Comparison of ENCODE assay signal across 8 cellular contexts in genomic region chr20:35541783-35542662, GRCh38. TPM values are rescaled to one million over a fixed set of nuclear protein-coding genes. Genes with fewer than 3 reads are reported as not detected.
A peak's percentile ranks its signal among the peaks of the same experiment; 100 is the strongest.
DNase-seq lines count a peak whose midpoint lies in the region; FAIRE-seq and TF ChIP-seq lines count a peak whose summit lies in the region.

Gene ERGIC3 (plus strand): TSS chr20:35542078. CDS start chr20:35542098, 20 bp downstream.

- no peak within 1 kb of the TSS; the same call in 1 of the 2 replicates for H2AK5ac ChIP-seq in H1 (ENCODE audit: low read depth, low read length)
- H2AK5ac ChIP-seq in mesendoderm (ENCODE audit: low read length) = no peak within 1 kb of the TSS

- peak within 1 kb of the TSS; percentile 6; the same call in 1 of the 2 replicates for H2BK12ac ChIP-seq in H1 (ENCODE audit: low read depth, low read length)

- peaks cover 21% of the 10 kb centered on the region for H3K4me1 ChIP-seq in CD8-positive, alpha-beta memory T cell (ENCODE audit: insufficient read depth, low read length)
- peaks cover 2 to 6% (median 4%) of the 10 kb centered on the region in 4 experiments; a peak in 5 of 7 replicates for H3K4me1 ChIP-seq in H1 (replicated peaks in 1 of 4; ENCODE audit: control insufficient read depth in 3 of 4, insufficient read depth in 4 of 4, low read length in 3 of 4)
- H3K4me1 ChIP-seq in mesendoderm (ENCODE audit: control insufficient read depth, low read depth, low read length) = peaks cover 4% of the 10 kb centered on the region

- no peaks in the 10 kb centered on the region for H3K9me3 Mint-ChIP-seq in CD8-positive, alpha-beta memory T cell

- H3K27me3 Mint-ChIP-seq in CD8-positive, alpha-beta memory T cell = no peaks in the 10 kb centered on the region

- H3K4ac ChIP-seq in H1 (replicated peaks; ENCODE audit: insufficient read length, low read depth, low read length) (peak within 1 kb of the TSS; percentile 30), mesendoderm (ENCODE audit: low read depth, low read length) (peak within 1 kb of the TSS; percentile 72)

- no peak within 1 kb of the TSS for H2BK120ac ChIP-seq in H1 (replicated peaks; ENCODE audit: low read depth, low read length)
- no peak within 1 kb of the TSS for H2BK120ac ChIP-seq in mesendoderm (ENCODE audit: low read depth, low read length)

- TF ChIP-seq CTCF in GM20000 (IDR thresholded peaks at IDR 0.05; ENCODE audit: extremely low read depth, missing control alignments) (no peak), H1 (IDR thresholded peaks at IDR 0.05; ENCODE audit: control extremely low read depth in 1 of 3, insufficient read depth in 1 of 3, low read depth in 1 of 3, low read length in 3 of 3) (peak in 2 of 3 experiments; percentile 4 to 8; a peak in 1 of 4 replicates)

- H3K36me3 Mint-ChIP-seq in CD8-positive, alpha-beta memory T cell = peaks cover 0 to 14% (median 3%) of the 10 kb centered on the region in 3 donors

- TF ChIP-seq POLR2A in H1 (IDR thresholded peaks at IDR 0.05; ENCODE audit: control extremely low read depth in 1 of 2, low read depth in 2 of 2, low read length in 2 of 2) = peak; percentile 69 to 93

- H3K23ac ChIP-seq in H1 (ENCODE audit: insufficient read length) (no peak within 1 kb of the TSS), mesendoderm (ENCODE audit: low read length) (no peak within 1 kb of the TSS)

- CTCF ChIA-PET in CD8-positive, alpha-beta memory T cell (lab: Charles Lee) = interaction anchor here (0.9 to 1.3 kb wide), 3 partner anchors 59 to 412 kb away, joined by 3 to 5 read pairs (median 3); partner anchors contain the start of genes RBM39 and SCAND1
- CTCF ChIA-PET in H1 (lab: Charles Lee; ENCODE audit: partially characterized antibody) = interaction anchor here (0.6 to 1.7 kb wide), 11 partner anchors 11 to 109 kb away, joined by 3 to 8 read pairs (median 4); no protein-coding TSS in a partner anchor

- H3K23me2 ChIP-seq in H1 (ENCODE audit: low read depth, low read length) = peaks cover 13% of the 10 kb centered on the region

- H3K79me1 ChIP-seq in H1 (ENCODE audit: low read depth, low read length) = peaks cover 6% of the 10 kb centered on the region; the same call in 1 of the 2 replicates
- H3K79me1 ChIP-seq in mesendoderm (ENCODE audit: low read length) = peaks cover 3% of the 10 kb centered on the region

- peaks cover 0 to 10% of the 10 kb centered on the region in 2 experiments; a peak in 1 of 4 replicates for H3K79me2 ChIP-seq in H1 (ENCODE audit: control insufficient read depth in 1 of 2, insufficient read depth in 2 of 2, low read length in 2 of 2)
- H3K79me2 ChIP-seq in mesendoderm (ENCODE audit: control insufficient read depth, insufficient read depth, low read length) = no peaks in the 10 kb centered on the region

- no peaks in the 10 kb centered on the region for H3K9me3 ChIP-seq in CD8-positive, alpha-beta memory T cell (ENCODE audit: low read length)
- H3K9me3 ChIP-seq in H1 (ENCODE audit: insufficient read depth in 2 of 2, low read depth in 1 of 2, low read length in 1 of 2) = no peaks in the 10 kb centered on the region

- H3K4me3 Mint-ChIP-seq in CD8-positive, alpha-beta memory T cell = peak within 1 kb of the TSS; percentile 85 to 97 (median 90)

- TF ChIP-seq RAD21 in H1 (IDR thresholded peaks at IDR 0.05 in 1 of 2, conservative IDR thresholded peaks at IDR 0.05 in 1 of 2; ENCODE audit: low read depth in 2 of 2, low read length in 2 of 2) = 0 out of 4 replicates have a peak, but pooled peaks of 1 of the 2 experiments have one; percentile 1

- H4K5ac ChIP-seq in H1 (ENCODE audit: insufficient read length, low read depth, low read length) (peak within 1 kb of the TSS; percentile 88), mesendoderm (ENCODE audit: low read length) (no peak within 1 kb of the TSS)

- H2BK20ac ChIP-seq in H1 (ENCODE audit: low read length) = no peak within 1 kb of the TSS

- peaks cover 15 to 30% (median 23%) of the 10 kb centered on the region in 3 donors for H3K4me1 Mint-ChIP-seq in CD8-positive, alpha-beta memory T cell

- peak within 1 kb of the TSS; percentile 82 for H2BK15ac ChIP-seq in H1 (ENCODE audit: low read length)
- no peak within 1 kb of the TSS for H2BK15ac ChIP-seq in mesendoderm (replicated peaks; ENCODE audit: low read depth)

- H3K36me3 ChIP-seq in CD8-positive, alpha-beta memory T cell (ENCODE audit: insufficient read depth, low read length) = peaks cover 6% of the 10 kb centered on the region
- H3K36me3 ChIP-seq in H1 (ENCODE audit: control insufficient read depth in 2 of 4, insufficient read depth in 4 of 4, low read length in 3 of 4) = peaks cover 0 to 16% (median 3%) of the 10 kb centered on the region in 4 experiments; a peak in 4 of 8 replicates
- H3K36me3 ChIP-seq in mesendoderm (ENCODE audit: control insufficient read depth, insufficient read depth, low read length) = peaks cover 1% of the 10 kb centered on the region

- H3K18ac ChIP-seq in H1 (ENCODE audit: extremely low read depth, low read length) = peak within 1 kb of the TSS; percentile 97
- H3K18ac ChIP-seq in mesendoderm (ENCODE audit: low read length) = peak within 1 kb of the TSS; percentile 71

- H3K14ac ChIP-seq in H1 (ENCODE audit: insufficient read length) = no peak within 1 kb of the TSS

- peak; percentile 95 to 97 (median 96) for DNase-seq in CD8-positive, alpha-beta memory T cell
- DNase-seq in GM20000 (ENCODE audit: low spot score) = peak; percentile 95
- peak; percentile 45 to 99 (median 94) for DNase-seq in HUDEP-2 (lab: John Stamatoyannopoulos, UW; ENCODE audit: unreplicated experiment in 76 of 76)
- DNase-seq in NOMO-1 treated with dmso at 0.1 percent for 144 hours (lab: John Stamatoyannopoulos, UW; ENCODE audit: unreplicated experiment) = peak; percentile 98
- DNase-seq in activated CD8-positive, alpha-beta memory T cell treated with anti-CD3 and anti-CD28 coated beads for 4 hours (ENCODE audit: low read depth in 2 of 2) = peak; percentile 92 to 93
- peak; percentile 97 to 99 for DNase-seq in H1 (ENCODE audit: low read depth in 1 of 2, low spot score in 2 of 2)
- peak; percentile 99 for DNase-seq in mesendoderm
- DNase-seq in stimulated activated CD8-positive, alpha-beta memory T cell treated with anti-CD3 and anti-CD28 coated beads, Interleukin-12 subunit alpha, Interleukin-12 subunit beta, amount 100 ng/mL, for 4 hours (ENCODE audit: low read depth) = peak; percentile 92

- 3% methylated on average over 44 of the region's 57 CpGs; no CpG with 5 or more reads in 1 of the 2 experiments for WGBS in H1 (ENCODE audit: extremely low coverage in 1 of 2, insufficient coverage in 1 of 2, insufficient read length in 1 of 2, insufficient replicate concordance in 2 of 2, low coverage in 1 of 2, low lambda C conversion rate in 2 of 2, missing lambda C conversion rate in 1 of 2), 2 experiments
- no CpG with 5 or more reads among the region's 57 CpGs for WGBS in mesendoderm (ENCODE audit: extremely low coverage, insufficient coverage, low lambda C conversion rate)

- POLR2A ChIA-PET in CD8-positive, alpha-beta memory T cell (lab: Charles Lee) = interaction anchor here (0.7 to 1.8 kb wide), 4 partner anchors 74 to 412 kb away, joined by 3 to 5 read pairs (median 4); partner anchors contain the start of genes CPNE1, RBM12, RBM39 and SCAND1
- POLR2A ChIA-PET in H1 (lab: Charles Lee; ENCODE audit: partially characterized antibody) = interaction anchor here (0.7 to 3.3 kb wide), 28 partner anchors 8 to 412 kb away, joined by 3 to 30 read pairs (median 4); partner anchors contain the start of genes CEP250, RBM39 and SCAND1

- H3K27ac ChIP-seq in CD8-positive, alpha-beta memory T cell (ENCODE audit: low read depth, low read length) = peak within 1 kb of the TSS; percentile 70
- H3K27ac ChIP-seq in H1 (ENCODE audit: low read depth, low read length) (peak within 1 kb of the TSS; percentile 91), mesendoderm (ENCODE audit: low read depth, low read length) (peak within 1 kb of the TSS; percentile 78)

- no peak for TF ChIP-seq EP300 in H1 (IDR thresholded peaks at IDR 0.05; ENCODE audit: borderline replicate concordance in 1 of 2, low read depth in 2 of 2, low read length in 2 of 2)

- H3K56ac ChIP-seq in H1 (replicated peaks; ENCODE audit: insufficient read length, low read depth, low read length) (peak within 1 kb of the TSS; percentile 91), mesendoderm (ENCODE audit: low read length) (peak within 1 kb of the TSS; percentile 99)

- H3K27me3 ChIP-seq in CD8-positive, alpha-beta memory T cell (ENCODE audit: insufficient read depth, low read length, poor library complexity, severe bottlenecking) = no peaks in the 10 kb centered on the region
- no peaks in the 10 kb centered on the region for H3K27me3 ChIP-seq in H1 (replicated peaks in 1 of 4; ENCODE audit: control insufficient read depth in 3 of 4, extremely low read depth in 1 of 4, insufficient read depth in 3 of 4, low read length in 3 of 4)
- no peaks in the 10 kb centered on the region for H3K27me3 ChIP-seq in mesendoderm (ENCODE audit: insufficient read depth, low read length, poor library complexity)

- H4K8ac ChIP-seq in H1 (ENCODE audit: extremely low read depth, insufficient read depth, low read length) (peak within 1 kb of the TSS; percentile 97), mesendoderm (ENCODE audit: low read depth, low read length) (peak within 1 kb of the TSS; percentile 66)

- H3K9ac ChIP-seq in H1 (replicated peaks in 1 of 4; ENCODE audit: extremely low read depth in 1 of 4, low read depth in 3 of 4, low read length in 3 of 4) = peak within 1 kb of the TSS; percentile 81 to 91 (median 88)
- H3K9ac ChIP-seq in mesendoderm (ENCODE audit: low read length) = peak within 1 kb of the TSS; percentile 96

- peak within 1 kb of the TSS; percentile 59 to 95 (median 88) for H3K27ac Mint-ChIP-seq in CD8-positive, alpha-beta memory T cell

- FAIRE-seq in H1 (lab: Jason Lieb, UNC) = no peak

- H3K4me2 ChIP-seq in H1 (ENCODE audit: insufficient read depth in 1 of 2, low read depth in 2 of 2, low read length in 2 of 2) (peak within 1 kb of the TSS; percentile 91 to 95), mesendoderm (ENCODE audit: low read length) (peak within 1 kb of the TSS; percentile 84)

- peak within 1 kb of the TSS; percentile 87 for H3K4me3 ChIP-seq in CD8-positive, alpha-beta memory T cell (ENCODE audit: low read length)
- peak within 1 kb of the TSS; percentile 74 to 82 (median 76) for H3K4me3 ChIP-seq in H1 (ENCODE audit: extremely low read depth in 1 of 4, insufficient read depth in 2 of 4, low read depth in 3 of 4, low read length in 4 of 4)
- H3K4me3 ChIP-seq in mesendoderm (ENCODE audit: low read length) = peak within 1 kb of the TSS; percentile 94

- H4K20me1 ChIP-seq in H1 (replicated peaks in 1 of 2; ENCODE audit: control insufficient read depth in 1 of 2, insufficient read depth in 2 of 2, low read length in 2 of 2) = peaks cover 0 to 2% of the 10 kb centered on the region in 2 experiments

- peak within 1 kb of the TSS; percentile 95 for H2BK5ac ChIP-seq in H1 (ENCODE audit: low read depth, low read length)
- H2BK5ac ChIP-seq in mesendoderm (ENCODE audit: low read length) = peak within 1 kb of the TSS; percentile 72

- peak within 1 kb of the TSS; percentile 70 for H2AFZ ChIP-seq in H1 (ENCODE audit: low read length)

- H4K91ac ChIP-seq in H1 (replicated peaks; ENCODE audit: insufficient read length, low read length) = peak within 1 kb of the TSS; percentile 77

RNA-seq across cellular contexts. Expression of gene ERGIC3, which starts in this region (rescaled TPM):
- total RNA-seq in CD8-positive, alpha-beta memory T cell = 100 to 1,000 TPM; 136 to 137 TPM
- 114 TPM for polyA plus RNA-seq in CD8-positive, alpha-beta memory T cell
- 174 and 178 TPM in 2 replicates for total RNA-seq in H1 (2021; fragmentation: NEBNext Ultra II Directional; extraction: Animal tissue kit (Norgen Biotek cat#: 25700))
- 341 and 364 TPM in 2 replicates for polyA plus RNA-seq in H1 (2011; rRNA removed)
- 363 TPM for polyA plus RNA-seq in H1 (2011; cell fraction: cytosol; rRNA removed)
- 409 TPM for polyA plus RNA-seq in H1 (2011; cell fraction: nucleus; rRNA removed)
- 277 to 371 TPM (median 349 TPM) in 4 replicates for polyA plus RNA-seq in H1 (2012, experiment 1 of 2)
- 315 TPM for polyA plus RNA-seq in H1 (2012, experiment 2 of 2)
- 143 TPM for polyA plus RNA-seq in H1 (2013, experiment 1 of 2)
- 146 TPM for polyA plus RNA-seq in H1 (2013, experiment 2 of 2)
- 335 and 380 TPM in 2 replicates for polyA minus RNA-seq in H1 (2011; rRNA and poly(A)+ RNA removed)
- 83.5 TPM for polyA minus RNA-seq in H1 (2011; cell fraction: cytosol; rRNA and poly(A)+ RNA removed)
- polyA minus RNA-seq in H1 (2011; cell fraction: nucleus; rRNA and poly(A)+ RNA removed) = 96.6 TPM
- 107 TPM for polyA plus RNA-seq in mesendoderm (2013, experiment 1 of 2)
- 101 TPM for polyA plus RNA-seq in mesendoderm (2013, experiment 2 of 2)

Comparison
In these comparisons a context has a peak if more than half of its experiments do, and no peak if none do; other contexts are left out.
1. Peak in every context shown above with its lines: DNase-seq, H3K4me3 ChIP-seq and H3K27ac ChIP-seq.